ENCODE assay signal across 8 cellular contexts in genomic region chr12:59164991-59165718, GRCh38.
A peak's percentile ranks its signal among the peaks of the same experiment; 100 is the strongest.
DNase-seq lines count a peak whose midpoint lies in the region; FAIRE-seq and TF ChIP-seq lines count a peak whose summit lies in the region.

No MANE protein-coding gene starts in this region.

- peak; percentile 55 for TF ChIP-seq CTCF in D721Med (IDR thresholded peaks at IDR 0.05; ENCODE audit: insufficient read depth, missing control alignments)

- FAIRE-seq in D721Med (lab: Jason Lieb, UNC) (no peak), TTC549 (lab: Jason Lieb, UNC) (peak; percentile 77), GM12891 (lab: Jason Lieb, UNC) (no peak)

- no peak for DNase-seq in D721Med (ENCODE audit: insufficient read length, low spot score)
- peak; percentile 55 for DNase-seq in LoVo (ENCODE audit: low spot score)
- peak; percentile 54 for DNase-seq in iris pigment epithelial cell (ENCODE audit: low read depth)
- no peak for DNase-seq in GM12891 (ENCODE audit: insufficient read length, low spot score)
- DNase-seq in NK-92 (lab: John Stamatoyannopoulos, UW; ENCODE audit: unreplicated experiment), result no peak
- DNase-seq in COLO829 (ENCODE audit: low spot score), result no peak
- no peak for DNase-seq in KG1 (lab: John Stamatoyannopoulos, UW)

- TF ChIP-seq POLR2A in GM12891 (IDR thresholded peaks at IDR 0.05; ENCODE audit: low read depth, low read length), result no peak

TF ChIP-seq in GM12891, 5 proteins besides CTCF, POLR2A, EP300 and RAD21:
- TF ChIP-seq TAF1 (IDR thresholded peaks at IDR 0.05; ENCODE audit: low read depth, low read length) (no peak), PAX5 (IDR thresholded peaks at IDR 0.05; ENCODE audit: insufficient read depth, low read length, severe bottlenecking) (no peak), SPI1 (IDR thresholded peaks at IDR 0.05; ENCODE audit: low read depth, low read length) (no peak), POU2F2 (IDR thresholded peaks at IDR 0.05; ENCODE audit: low read depth, low read length) (no peak), POLR2AphosphoS5 (IDR thresholded peaks at IDR 0.05; ENCODE audit: low read depth, low read length) (no peak)

Comparison
In these comparisons a context has a peak if more than half of its experiments do, and no peak if none do; other contexts are left out.
1. DNase-seq: peak in LoVo (single experiment) and iris pigment epithelial cell (single experiment); none in D721Med (single experiment), GM12891 (single experiment), NK-92 (single experiment), COLO829 (single experiment) and KG1 (single experiment).